15 cellular contexts compared by ENCODE assay signal in the genomic region with DNA sequence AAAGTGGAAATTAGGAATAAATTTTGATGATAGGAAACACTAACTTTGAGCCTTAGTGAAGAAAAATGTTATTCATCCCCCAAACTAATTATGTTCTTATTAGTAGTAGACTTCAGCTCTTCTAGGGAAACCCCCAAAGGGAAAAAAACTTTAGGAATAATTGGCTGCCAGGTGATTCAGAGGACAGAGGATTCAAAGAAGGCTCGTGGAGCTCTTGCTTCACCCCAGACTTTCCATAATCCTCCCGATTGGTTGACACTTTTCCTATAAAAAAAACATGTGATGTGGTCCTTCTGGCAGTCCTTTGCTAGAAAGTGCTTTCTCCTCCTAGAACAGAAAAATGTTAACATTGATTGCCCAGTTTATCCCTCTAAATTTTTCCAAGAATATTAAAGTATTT. TPM values are rescaled to one million over a fixed set of nuclear protein-coding genes. Genes with fewer than 3 reads are reported as not detected.
A peak's percentile ranks its signal among the peaks of the same experiment; 100 is the strongest.
DNase-seq lines count a peak whose midpoint lies in the region; ATAC-seq and TF ChIP-seq lines count a peak whose summit lies in the region.
"Had no signal": no experiment of that assay in that cellular context is flagged by ENCODE, and none has a peak within 500 bp of the region (broad histone marks: within the 10 kb centered on the region; RNA-seq: fewer than 3 reads in every experiment).

No MANE protein-coding gene starts in this region.

- H3K27me3 ChIP-seq in mammary epithelial cell (ENCODE audit: insufficient read depth, low read length) = no peaks in the 10 kb centered on the region
- no peaks in the 10 kb centered on the region for H3K27me3 ChIP-seq in prostate gland (replicated peaks; ENCODE audit: insufficient read depth)

- no peaks in the 10 kb centered on the region for H3K4me1 Mint-ChIP-seq in effector memory CD8-positive, alpha-beta T cell (ENCODE audit: low read depth in 2 of 2)

- H3K27ac Mint-ChIP-seq in effector memory CD8-positive, alpha-beta T cell = no peak overlapping the region
- H3K27ac Mint-ChIP-seq: CD14-positive monocyte; CD8-positive, alpha-beta memory T cell; H9 had no signal

- H3K4me3 Mint-ChIP-seq in effector memory CD8-positive, alpha-beta T cell = no peak overlapping the region
- H3K4me3 Mint-ChIP-seq: CD14-positive monocyte; CD8-positive, alpha-beta memory T cell; H9 had no signal

- no TSS peak for BruUV-seq in mammary epithelial cell (replicated peaks; lab: Mats Ljungman, UMichigan)

- peak; percentile 9 for DNase-seq in AG08396 (ENCODE audit: low spot score)
- DNase-seq in mammary epithelial cell = peak; percentile 75
- peak; percentile 16 for DNase-seq in fibroblast of the aortic adventitia (ENCODE audit: low read depth)
- peak; percentile 26 for DNase-seq in renal cortical epithelial cell (ENCODE audit: low read depth)
- no peak for DNase-seq in effector memory CD8-positive, alpha-beta T cell
- no peak for DNase-seq in prostate gland (ENCODE audit: low spot score)
- DNase-seq: Caco-2; CD8-positive, alpha-beta memory T cell; DMS53; GF-D8; GOT3; H9; KBM-7 had no signal

- no peaks in the 10 kb centered on the region for H3K36me3 ChIP-seq in mammary epithelial cell (ENCODE audit: insufficient read depth, low read length)
- no peaks in the 10 kb centered on the region for H3K36me3 ChIP-seq in prostate gland

- CTCF ChIA-PET in mammary epithelial cell (lab: Charles Lee; ENCODE audit: low non-redundant PET) = no interaction called here

- H3K36me3 Mint-ChIP-seq in effector memory CD8-positive, alpha-beta T cell (ENCODE audit: insufficient read depth) = no peaks in the 10 kb centered on the region

- TF ChIP-seq CTCF in mammary epithelial cell (conservative IDR thresholded peaks at IDR 0.05 in 1 of 2, IDR thresholded peaks at IDR 0.05 in 1 of 2; ENCODE audit: extremely low read depth in 1 of 2, insufficient read depth in 1 of 2, low read depth in 1 of 2, low read length in 2 of 2) (no peak), fibroblast of the aortic adventitia (IDR thresholded peaks at IDR 0.05; ENCODE audit: insufficient read depth, low read length) (no peak), prostate gland (IDR thresholded peaks at IDR 0.05) (no peak)

- TF ChIP-seq POLR2A in prostate gland (IDR thresholded peaks at IDR 0.05) = no peak

- H3K4me1 ChIP-seq in mammary epithelial cell (ENCODE audit: insufficient read depth, low read length) (no peaks in the 10 kb centered on the region), prostate gland (replicated peaks) (no peaks in the 10 kb centered on the region)

- H3K27me3 Mint-ChIP-seq in effector memory CD8-positive, alpha-beta T cell = peaks cover 4 to 25% of the 10 kb centered on the region in 2 donors

- H3K4me2 ChIP-seq in mammary epithelial cell (ENCODE audit: insufficient read depth, low read depth, low read length) = no peak overlapping the region

- H3K4me3 ChIP-seq in mammary epithelial cell (replicated peaks in 1 of 3; ENCODE audit: insufficient read depth in 1 of 3, low read depth in 2 of 3, low read length in 3 of 3) (no peak overlapping the region), fibroblast of the aortic adventitia (ENCODE audit: low read depth, low read length) (no peak overlapping the region), prostate gland (no peak overlapping the region)

- in situ Hi-C loops in mammary epithelial cell (cut with MboI; ENCODE audit: low sequenced_read_pairs in 2 of 2) = no loop called here

- no peaks in the 10 kb centered on the region for H4K20me1 ChIP-seq in mammary epithelial cell (ENCODE audit: insufficient read depth, low read length)

- no peak overlapping the region for H3K9ac ChIP-seq in mammary epithelial cell (ENCODE audit: insufficient read depth, low read length)

- no peaks in the 10 kb centered on the region for H3K9me3 Mint-ChIP-seq in effector memory CD8-positive, alpha-beta T cell
- H3K9me3 Mint-ChIP-seq: CD8-positive, alpha-beta memory T cell; H9 had no signal

- ATAC-seq in effector memory CD8-positive, alpha-beta T cell (replicated peaks) = no peak
- no peak for ATAC-seq in GM21360 (IDR thresholded peaks at IDR 0.05; ENCODE audit: unreplicated experiment)

- H3K27ac ChIP-seq in mammary epithelial cell (ENCODE audit: insufficient read depth, low read depth, low read length) = no peak overlapping the region
- no peak overlapping the region for H3K27ac ChIP-seq in prostate gland

- H2AFZ ChIP-seq in mammary epithelial cell (ENCODE audit: low read depth, low read length) = no peak overlapping the region

- intact Hi-C loops in mammary epithelial cell (cut with micrococcal nuclease) (no loop called here), prostate gland (cut with DNase I) (no loop called here)

- H3K9me3 ChIP-seq in mammary epithelial cell (replicated peaks; ENCODE audit: insufficient read depth, low read length) (no peaks in the 10 kb centered on the region), prostate gland (no peaks in the 10 kb centered on the region)
- H3K9me3 ChIP-seq: Caco-2 had no signal

- 6% methylated on average over 2 of the region's 2 CpGs for WGBS in mammary epithelial cell (ENCODE audit: low coverage, missing lambda C conversion rate)
- 42% methylated on average over 2 of the region's 2 CpGs for WGBS in prostate gland

- dilution Hi-C loops in mammary epithelial cell (cut with HindIII; ENCODE audit: low sequenced_read_pairs) = no loop called here

- no peaks in the 10 kb centered on the region for H3K79me2 ChIP-seq in mammary epithelial cell (ENCODE audit: insufficient read depth, low read length)

RNA-seq across cellular contexts. Expression of gene CCDC170, which starts 5.6 kb away (rescaled TPM):
- total RNA-seq in mammary epithelial cell (not detected), fibroblast of the aortic adventitia (ENCODE audit: low replicate concordance) (0.09 and 0.82 TPM in 2 replicates), renal cortical epithelial cell (0.17 and 0.25 TPM in 2 replicates), prostate gland (under 1 TPM; 0.32 to 0.85 TPM)
- polyA plus RNA-seq in mammary epithelial cell = 0.05 TPM
- not detected for polyA minus RNA-seq in mammary epithelial cell
- total RNA-seq: CD8-positive, alpha-beta memory T cell had no signal
- polyA plus RNA-seq: CD8-positive, alpha-beta memory T cell had no signal

RNA-seq across cellular contexts. Expression of gene RMND1, which starts 36.3 kb away (rescaled TPM):
- 10 to 100 TPM; 15.7 to 26.7 TPM for total RNA-seq in mammary epithelial cell
- 13.3 TPM for polyA plus RNA-seq in mammary epithelial cell
- polyA minus RNA-seq in mammary epithelial cell = 3.8 TPM
- total RNA-seq in fibroblast of the aortic adventitia (ENCODE audit: low replicate concordance) = 36.4 and 51.3 TPM in 2 replicates
- total RNA-seq in renal cortical epithelial cell = 30.4 and 35.9 TPM in 2 replicates
- 10 to 100 TPM; 17.1 to 22.9 TPM for total RNA-seq in prostate gland

Comparison
In these comparisons a context has a peak if more than half of its experiments do, and no peak if none do; other contexts are left out.
1. DNase-seq: peak in AG08396 (single experiment), mammary epithelial cell (single experiment), fibroblast of the aortic adventitia (single experiment) and renal cortical epithelial cell (single experiment); none in effector memory CD8-positive, alpha-beta T cell (0 of 3) and prostate gland (single experiment).